ENCODE assay signal across 5 cellular contexts in the genomic region with DNA sequence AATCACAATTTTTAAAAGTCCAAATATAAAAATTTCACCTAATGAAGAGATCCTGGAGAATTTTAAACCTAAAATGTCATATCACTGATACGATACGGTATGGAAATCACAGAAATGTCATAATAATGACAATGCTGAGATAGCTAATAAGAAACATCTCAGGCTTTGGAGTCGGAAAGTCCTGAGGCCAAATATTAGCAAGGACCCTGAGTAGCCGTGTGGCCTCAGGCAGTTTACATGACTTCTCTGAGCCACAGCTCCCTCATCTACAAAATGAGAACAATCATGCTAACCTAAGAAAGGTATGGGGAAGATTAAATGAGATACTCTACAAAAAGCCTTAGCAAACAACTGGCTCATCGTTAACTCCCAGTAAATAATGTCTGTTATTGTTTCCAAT.
"Had no signal": no experiment of that assay in that cellular context is flagged by ENCODE, and none has a peak within 500 bp of the region (broad histone marks: within the 10 kb centered on the region; RNA-seq: fewer than 3 reads in every experiment).

No MANE protein-coding gene starts in this region.

- DNase-seq: IMR-90, KBM-7, KG1 had no signal

- H3K27ac ChIP-seq: HL-60 had no signal

- H3K4me3 ChIP-seq: K562 had no signal
